Comparison of ENCODE assay signal across 1 cellular context in genomic region chr12:122887817-122888212, GRCh38.
TF ChIP-seq lines count a peak whose summit lies in the region.

No MANE protein-coding gene starts in this region.

TF ChIP-seq in HepG2, 621 proteins besides CTCF, POLR2A, EP300 and RAD21 (continued from another document):
- no peak for TF ChIP-seq ZNF503 (CRISPR knock-in tag; IDR thresholded peaks at IDR 0.05)
- TF ChIP-seq USF2 (IDR thresholded peaks at IDR 0.05; ENCODE audit: low read depth, low read length): no peak
- TF ChIP-seq USF2 (CRISPR knock-in tag; IDR thresholded peaks at IDR 0.05; ENCODE audit: borderline replicate concordance): no peak
- no peak for TF ChIP-seq PCBP2 (optimal IDR thresholded peaks at IDR 0.05; ENCODE audit: low read depth, low read length, poor library complexity, severe bottlenecking)
- TF ChIP-seq ZNF441 (CRISPR knock-in tag; IDR thresholded peaks at IDR 0.05; ENCODE audit: borderline replicate concordance): no peak
- TF ChIP-seq ZBTB43 (CRISPR knock-in tag; conservative IDR thresholded peaks at IDR 0.05): no peak
- no peak for TF ChIP-seq FOXO1 (CRISPR knock-in tag; IDR thresholded peaks at IDR 0.05)
- no peak for TF ChIP-seq NR2F2 (IDR thresholded peaks at IDR 0.05; ENCODE audit: borderline replicate concordance, low read depth)
- no peak for TF ChIP-seq SP5 (CRISPR knock-in tag; IDR thresholded peaks at IDR 0.05; ENCODE audit: borderline replicate concordance, low read depth)
